In genomic region chr20:48723308-48724264, GRCh38 we compare ENCODE assay signal across 9 cellular contexts.
A peak's percentile ranks its signal among the peaks of the same experiment; 100 is the strongest.
DNase-seq lines count a peak whose midpoint lies in the region; ATAC-seq, FAIRE-seq and TF ChIP-seq lines count a peak whose summit lies in the region.
"Had no signal": no experiment of that assay in that cellular context is flagged by ENCODE, and none has a peak within 500 bp of the region (broad histone marks: within the 10 kb centered on the region; RNA-seq: fewer than 3 reads in every experiment).

No MANE protein-coding gene starts in this region.

- TF ChIP-seq POLR2A in heart left ventricle (IDR thresholded peaks at IDR 0.05) (no peak), sigmoid colon (IDR thresholded peaks at IDR 0.05) (no peak), GM12892 (IDR thresholded peaks at IDR 0.05; ENCODE audit: low read depth, low read length) (no peak)

- intact Hi-C loops in heart left ventricle (cut with DNase I), result no loop called here
- intact Hi-C loops in sigmoid colon (cut with DNase I), result loop anchor here (10.0 kb wide), 1 partner anchor 101 kb away; the partner anchor contains the start of gene PREX1

- peaks cover 0 to 7% (median 0%) of the 10 kb centered on the region in 12 donors for H3K9me3 ChIP-seq in heart left ventricle
- peaks cover 0 to 3% (median 0%) of the 10 kb centered on the region in 4 donors for H3K9me3 ChIP-seq in sigmoid colon

- POLR2A ChIA-PET in WTC11 (lab: Charles Lee), result no interaction called here

- no peaks in the 10 kb centered on the region; the same call in 1 of the 2 replicates for H3K27me3 Mint-ChIP-seq in WTC11 (ENCODE audit: low read depth)

- peaks cover 6% of the 10 kb centered on the region for H3K9me3 Mint-ChIP-seq in WTC11

- TF ChIP-seq EP300 in sigmoid colon (IDR thresholded peaks at IDR 0.05), result no peak

- H3K4me1 ChIP-seq in heart left ventricle, result peaks cover 0 to 75% (median 19%) of the 10 kb centered on the region in 12 donors
- peaks cover 0 to 24% (median 14%) of the 10 kb centered on the region in 4 donors for H3K4me1 ChIP-seq in sigmoid colon

- peaks cover 0 to 37% (median 0%) of the 10 kb centered on the region in 9 donors for H3K36me3 ChIP-seq in heart left ventricle
- H3K36me3 ChIP-seq in sigmoid colon, result no peaks in the 10 kb centered on the region

- H3K27me3 ChIP-seq in heart left ventricle (no peaks in the 10 kb centered on the region), sigmoid colon (no peaks in the 10 kb centered on the region)

- H3K4me1 Mint-ChIP-seq in WTC11, result peaks cover 12% of the 10 kb centered on the region

- DNase-seq in DMS153 treated with DMSO at 0.1 percent for 48 hours (lab: John Stamatoyannopoulos, UW; ENCODE audit: unreplicated experiment) (peak; percentile 20), WTC11 (ENCODE audit: low spot score) (no peak), heart left ventricle (peak in 2 of 5 donors; percentile 17 to 38), sigmoid colon (peak; percentile 78), cerebellum (ENCODE audit: low spot score) (no peak), GM12892 (ENCODE audit: insufficient read length) (no peak), NCI-H2227 (lab: John Stamatoyannopoulos, UW; ENCODE audit: unreplicated experiment) (no peak)

- peaks cover 9% of the 10 kb centered on the region for H3K36me3 Mint-ChIP-seq in WTC11

- peak overlapping the region in 11 of 12 donors; percentile 2 to 87 (median 39) for H3K27ac ChIP-seq in heart left ventricle
- H3K27ac ChIP-seq in sigmoid colon, result peak overlapping the region; percentile 60 to 68 (median 64)

- H3K4me3 ChIP-seq in heart left ventricle (peak overlapping the region in 1 of 12 donors; percentile 1), sigmoid colon (no peak overlapping the region)

- CTCF ChIA-PET in WTC11 (lab: Charles Lee), result interaction anchor here (0.8 to 2.2 kb wide), 3 partner anchors 25 to 66 kb away, joined by 3 to 8 read pairs (median 6); no protein-coding TSS in a partner anchor

- TF ChIP-seq CTCF in WTC11 (IDR thresholded peaks at IDR 0.05) (no peak), heart left ventricle (IDR thresholded peaks at IDR 0.05) (peak in 1 of 12 donors; percentile 3), sigmoid colon (IDR thresholded peaks at IDR 0.05) (no peak)

- no peak overlapping the region; the same call in 1 of the 2 replicates for H3K27ac Mint-ChIP-seq in WTC11

- no peak overlapping the region for H3K4me3 Mint-ChIP-seq in WTC11

- ATAC-seq in WTC11 (0 out of 2 replicates have a peak, but pooled peaks have one; percentile 20), heart left ventricle (peak; percentile 23 to 38 (median 33)), GM19395 (IDR thresholded peaks at IDR 0.05; ENCODE audit: unreplicated experiment) (no peak)

- FAIRE-seq in GM12892 (lab: Jason Lieb, UNC), result no peak
- FAIRE-seq: keratinocyte had no signal

- WGBS in heart left ventricle, 4 donors, result 63 to 74% (median 73%) methylated on average over 22 to 29 of the region's 29 CpGs
- WGBS in sigmoid colon, 2 donors, result 34 to 61% methylated on average over 29 of the region's 29 CpGs

TF ChIP-seq in WTC11, 78 proteins besides CTCF, POLR2A, EP300 and RAD21:
- TF ChIP-seq GABPB1 (CRISPR knock-in tag; IDR thresholded peaks at IDR 0.05) (0 out of 2 replicates have a peak, but pooled peaks have one; percentile 14), ZNF423 (CRISPR knock-in tag; IDR thresholded peaks at IDR 0.05) (0 out of 2 replicates have a peak, but pooled peaks have one; percentile 8), RORB (CRISPR knock-in tag; IDR thresholded peaks at IDR 0.05) (no peak), CREM (CRISPR knock-in tag; IDR thresholded peaks at IDR 0.05) (no peak), FOXP1 (CRISPR knock-in tag; IDR thresholded peaks at IDR 0.05; ENCODE audit: borderline replicate concordance) (no peak), ELF4 (CRISPR knock-in tag; IDR thresholded peaks at IDR 0.05; ENCODE audit: low read depth) (no peak), SP1 (CRISPR knock-in tag; conservative IDR thresholded peaks at IDR 0.05) (no peak), ZNF219 (CRISPR knock-in tag; IDR thresholded peaks at IDR 0.05; ENCODE audit: borderline replicate concordance) (no peak)
- TF ChIP-seq, protein P1, sequence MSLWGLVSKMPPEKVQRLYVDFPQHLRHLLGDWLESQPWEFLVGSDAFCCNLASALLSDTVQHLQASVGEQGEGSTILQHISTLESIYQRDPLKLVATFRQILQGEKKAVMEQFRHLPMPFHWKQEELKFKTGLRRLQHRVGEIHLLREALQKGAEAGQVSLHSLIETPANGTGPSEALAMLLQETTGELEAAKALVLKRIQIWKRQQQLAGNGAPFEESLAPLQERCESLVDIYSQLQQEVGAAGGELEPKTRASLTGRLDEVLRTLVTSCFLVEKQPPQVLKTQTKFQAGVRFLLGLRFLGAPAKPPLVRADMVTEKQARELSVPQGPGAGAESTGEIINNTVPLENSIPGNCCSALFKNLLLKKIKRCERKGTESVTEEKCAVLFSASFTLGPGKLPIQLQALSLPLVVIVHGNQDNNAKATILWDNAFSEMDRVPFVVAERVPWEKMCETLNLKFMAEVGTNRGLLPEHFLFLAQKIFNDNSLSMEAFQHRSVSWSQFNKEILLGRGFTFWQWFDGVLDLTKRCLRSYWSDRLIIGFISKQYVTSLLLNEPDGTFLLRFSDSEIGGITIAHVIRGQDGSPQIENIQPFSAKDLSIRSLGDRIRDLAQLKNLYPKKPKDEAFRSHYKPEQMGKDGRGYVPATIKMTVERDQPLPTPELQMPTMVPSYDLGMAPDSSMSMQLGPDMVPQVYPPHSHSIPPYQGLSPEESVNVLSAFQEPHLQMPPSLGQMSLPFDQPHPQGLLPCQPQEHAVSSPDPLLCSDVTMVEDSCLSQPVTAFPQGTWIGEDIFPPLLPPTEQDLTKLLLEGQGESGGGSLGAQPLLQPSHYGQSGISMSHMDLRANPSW (CRISPR knock-in tag; conservative IDR thresholded peaks at IDR 0.05; ENCODE audit: low read depth), result no peak
- TF ChIP-seq, protein P2, sequence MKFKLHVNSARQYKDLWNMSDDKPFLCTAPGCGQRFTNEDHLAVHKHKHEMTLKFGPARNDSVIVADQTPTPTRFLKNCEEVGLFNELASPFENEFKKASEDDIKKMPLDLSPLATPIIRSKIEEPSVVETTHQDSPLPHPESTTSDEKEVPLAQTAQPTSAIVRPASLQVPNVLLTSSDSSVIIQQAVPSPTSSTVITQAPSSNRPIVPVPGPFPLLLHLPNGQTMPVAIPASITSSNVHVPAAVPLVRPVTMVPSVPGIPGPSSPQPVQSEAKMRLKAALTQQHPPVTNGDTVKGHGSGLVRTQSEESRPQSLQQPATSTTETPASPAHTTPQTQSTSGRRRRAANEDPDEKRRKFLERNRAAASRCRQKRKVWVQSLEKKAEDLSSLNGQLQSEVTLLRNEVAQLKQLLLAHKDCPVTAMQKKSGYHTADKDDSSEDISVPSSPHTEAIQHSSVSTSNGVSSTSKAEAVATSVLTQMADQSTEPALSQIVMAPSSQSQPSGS (CRISPR knock-in tag; IDR thresholded peaks at IDR 0.05; ENCODE audit: borderline replicate concordance, low read depth), result no peak

Comparison
In these comparisons a context has a peak if more than half of its experiments do, and no peak if none do; other contexts are left out.
1. DNase-seq: peak in DMS153 treated with DMSO at 0.1 percent for 48 hours (single experiment) and sigmoid colon (single experiment); none in WTC11 (single experiment), cerebellum (single experiment), GM12892 (single experiment) and NCI-H2227 (single experiment).